ENCODE assay signal across 20 cellular contexts in genomic region chr12:15206831-15207394, GRCh38. TPM values are rescaled to one million over a fixed set of nuclear protein-coding genes. Genes with fewer than 3 reads are reported as not detected.
A peak's percentile ranks its signal among the peaks of the same experiment; 100 is the strongest.
DNase-seq lines count a peak whose midpoint lies in the region; FAIRE-seq and TF ChIP-seq lines count a peak whose summit lies in the region.
"Had no signal": no experiment of that assay in that cellular context is flagged by ENCODE, and none has a peak within 500 bp of the region (broad histone marks: within the 10 kb centered on the region; RNA-seq: fewer than 3 reads in every experiment).

No MANE protein-coding gene starts in this region.

- H3K36me3 ChIP-seq in endodermal cell (ENCODE audit: control insufficient read depth, insufficient read depth, low read length) (no peaks in the 10 kb centered on the region), ovary (no peaks in the 10 kb centered on the region), transverse colon (no peaks in the 10 kb centered on the region), small intestine (ENCODE audit: control insufficient read depth in 2 of 2, insufficient read depth in 2 of 2, low read length in 2 of 2) (no peaks in the 10 kb centered on the region)
- H3K36me3 ChIP-seq: pancreas had no signal

- H3K9me3 ChIP-seq in endodermal cell (ENCODE audit: control insufficient read depth, low read length) (no peaks in the 10 kb centered on the region), ovary (no peaks in the 10 kb centered on the region), transverse colon (no peaks in the 10 kb centered on the region), small intestine (ENCODE audit: control insufficient read depth, low read depth) (no peaks in the 10 kb centered on the region)
- H3K9me3 ChIP-seq: pancreas had no signal

- no peaks in the 10 kb centered on the region for H3K27me3 ChIP-seq in endodermal cell (ENCODE audit: control insufficient read depth, insufficient read depth, low read length, poor library complexity, severe bottlenecking)
- no peaks in the 10 kb centered on the region for H3K27me3 ChIP-seq in ovary
- H3K27me3 ChIP-seq in transverse colon: no peaks in the 10 kb centered on the region
- H3K27me3 ChIP-seq in small intestine (ENCODE audit: control insufficient read depth in 2 of 2, insufficient read depth in 2 of 2, low read length in 2 of 2): no peaks in the 10 kb centered on the region
- H3K27me3 ChIP-seq: pancreas had no signal

- TF ChIP-seq EP300 in ovary (IDR thresholded peaks at IDR 0.05): no peak
- TF ChIP-seq EP300 in transverse colon (IDR thresholded peaks at IDR 0.05; ENCODE audit: low read depth): no peak

- peak overlapping the region; percentile 23 for H3K27ac Mint-ChIP-seq in endodermal cell
- H3K27ac Mint-ChIP-seq: activated naive CD4-positive, alpha-beta T cell treated with anti-CD3 and anti-CD28 coated beads for 36 hours; natural killer cell treated with Interleukin-12 subunit alpha and Interleukin-12 subunit beta and Interleukin-15 and Interleukin-18, amount 100 ng/mL, for 72 hours; T-helper 17 cell had no signal

- no peak overlapping the region for H3K27ac ChIP-seq in endodermal cell (ENCODE audit: low read depth, low read length)
- peak overlapping the region; percentile 39 to 50 for H3K27ac ChIP-seq in ovary
- peak overlapping the region; percentile 32 to 75 (median 60) for H3K27ac ChIP-seq in transverse colon
- peak overlapping the region in 1 of 2 donors; percentile 34 for H3K27ac ChIP-seq in small intestine (ENCODE audit: low read depth in 1 of 2, low read length in 1 of 2)
- H3K27ac ChIP-seq: pancreas had no signal

- H3K9me3 Mint-ChIP-seq in endodermal cell: peaks cover 5% of the 10 kb centered on the region
- H3K9me3 Mint-ChIP-seq: activated naive CD4-positive, alpha-beta T cell treated with anti-CD3 and anti-CD28 coated beads for 36 hours; activated T-cell treated with anti-CD3 and anti-CD28 coated beads, Interleukin-2, amount 50 U/mL, for 4 hours; natural killer cell treated with Interleukin-12 subunit alpha and Interleukin-12 subunit beta and Interleukin-15 and Interleukin-18, amount 100 ng/mL, for 72 hours had no signal

- no peak overlapping the region for H3K4me3 ChIP-seq in endodermal cell (ENCODE audit: low read length)
- no peak overlapping the region for H3K4me3 ChIP-seq in ovary
- no peak overlapping the region for H3K4me3 ChIP-seq in transverse colon
- no peak overlapping the region for H3K4me3 ChIP-seq in small intestine (ENCODE audit: low read depth in 1 of 2, low read length in 2 of 2)
- H3K4me3 ChIP-seq: pancreas had no signal

- H3K4me3 Mint-ChIP-seq in endodermal cell: no peak overlapping the region
- H3K4me3 Mint-ChIP-seq: activated naive CD4-positive, alpha-beta T cell treated with anti-CD3 and anti-CD28 coated beads for 36 hours; activated T-cell treated with anti-CD3 and anti-CD28 coated beads, Interleukin-2, amount 50 U/mL, for 4 hours; natural killer cell treated with Interleukin-12 subunit alpha and Interleukin-12 subunit beta and Interleukin-15 and Interleukin-18, amount 100 ng/mL, for 72 hours; T-helper 17 cell had no signal

- peaks cover 12% of the 10 kb centered on the region for H3K4me1 Mint-ChIP-seq in endodermal cell
- H3K4me1 Mint-ChIP-seq: T-helper 17 cell had no signal

- no peak for FAIRE-seq in small intestine (lab: Jason Lieb, UNC)
- FAIRE-seq: pancreas had no signal

- no peak overlapping the region for H3K9ac ChIP-seq in endodermal cell (ENCODE audit: extremely low read depth, low read length, poor library complexity, severe bottlenecking)

- TF ChIP-seq CTCF in endodermal cell (conservative IDR thresholded peaks at IDR 0.05): no peak
- TF ChIP-seq CTCF in ovary (IDR thresholded peaks at IDR 0.05): no peak
- no peak for TF ChIP-seq CTCF in transverse colon (IDR thresholded peaks at IDR 0.05)

- TF ChIP-seq POLR2A in ovary (IDR thresholded peaks at IDR 0.05) (no peak), transverse colon (IDR thresholded peaks at IDR 0.05) (no peak)

- H3K4me1 ChIP-seq in endodermal cell (ENCODE audit: control insufficient read depth, insufficient read depth, low read length) (no peaks in the 10 kb centered on the region), ovary (ENCODE audit: insufficient read depth) (peaks cover 2% of the 10 kb centered on the region), transverse colon (peaks cover 0 to 25% (median 5%) of the 10 kb centered on the region in 4 donors), small intestine (ENCODE audit: control insufficient read depth in 2 of 2, insufficient read depth in 1 of 2, low read depth in 1 of 2, low read length in 1 of 2) (no peaks in the 10 kb centered on the region)
- H3K4me1 ChIP-seq: pancreas had no signal

- WGBS in endodermal cell (ENCODE audit: insufficient coverage in 1 of 2, insufficient read length in 1 of 2), 2 experiments: 80 to 90% methylated on average over 2 to 3 of the region's 4 CpGs
- WGBS in ovary, 3 donors: 43 to 69% (median 58%) methylated on average over 4 of the region's 4 CpGs
- WGBS in transverse colon (ENCODE audit: low coverage in 1 of 2), 2 donors: 72 to 73% methylated on average over 4 of the region's 4 CpGs
- 58 to 77% (median 71%) methylated on average over 4 of the region's 4 CpGs for WGBS in small intestine, 3 donors

- H3K27me3 Mint-ChIP-seq in endodermal cell (ENCODE audit: insufficient read depth): no peaks in the 10 kb centered on the region

- DNase-seq in NCI-H1092 treated with DMSO at 0.1 percent for 48 hours (lab: John Stamatoyannopoulos, UW): peak; percentile 26
- DNase-seq in NCI-H1092 (lab: John Stamatoyannopoulos, UW): no peak
- DNase-seq in endodermal cell: no peak
- DNase-seq in ovary: no peak
- DNase-seq in transverse colon: no peak
- no peak for DNase-seq in AG08396 (ENCODE audit: low spot score)
- DNase-seq in ureter (ENCODE audit: low spot score): no peak
- no peak for DNase-seq in small intestine
- DNase-seq: 8988T; activated CD4-positive, alpha-beta T cell treated with anti-CD3 and anti-CD28 coated beads for 4 hours; activated naive CD4-positive, alpha-beta T cell treated with anti-CD3 and anti-CD28 coated beads for 36 hours; activated T-cell treated with anti-CD3 and anti-CD28 coated beads, Interleukin-2, amount 50 U/mL, for 4 hours; aorta; effector CD8-positive, alpha-beta T cell; KG1; NCI-H2081; pancreas; T-helper 17 cell had no signal

- in situ Hi-C loops in transverse colon (cut with MboI; ENCODE audit: low pct_ligation_motif_present in 1 of 4, low pct_unique_long_range_greater_than_20kb in 1 of 4, low sequenced_read_pairs in 3 of 4): no loop called here

- intact Hi-C loops in ovary (cut with DNase I): loop anchor here in 1 of 4 donors (5.0 kb wide), 1 partner anchor 45 kb away; no protein-coding TSS in a partner anchor
- intact Hi-C loops in transverse colon (cut with DNase I; ENCODE audit: low total_unique reads): no loop called here

- H3K36me3 Mint-ChIP-seq in endodermal cell (ENCODE audit: low read depth): no peaks in the 10 kb centered on the region
- H3K36me3 Mint-ChIP-seq: natural killer cell treated with Interleukin-12 subunit alpha and Interleukin-12 subunit beta and Interleukin-15 and Interleukin-18, amount 100 ng/mL, for 72 hours had no signal

RNA-seq across cellular contexts. Expression of gene RERG, which starts 14.3 kb away (rescaled TPM):
- 1 to 10 TPM in 1 of 2 donors, under 1 TPM in 1; 0.42 to 1.4 TPM for total RNA-seq in endodermal cell
- 3.1 TPM for polyA plus RNA-seq in endodermal cell (2013, experiment 1 of 2)
- 2.9 TPM for polyA plus RNA-seq in endodermal cell (2013, experiment 2 of 2)
- 10 to 100 TPM; 12.9 to 87.2 (median 36.7) TPM for total RNA-seq in ovary
- polyA plus RNA-seq in ovary: 10 to 100 TPM; 14.2 to 96.8 TPM
- total RNA-seq in transverse colon: 10 to 100 TPM in 2 of 4 donors, 1 to 10 TPM in 2; 3.6 to 12.6 (median 8.6) TPM
- total RNA-seq in ureter: 22.2 TPM
- polyA plus RNA-seq in small intestine: 1 to 10 TPM in 2 of 3 donors, under 1 TPM in 1; 0.45 to 4.9 (median 1.1) TPM
- total RNA-seq: activated CD8-positive, alpha-beta memory T cell treated with anti-CD3 and anti-CD28 coated beads for 36 hours; activated naive CD4-positive, alpha-beta T cell treated with anti-CD3 and anti-CD28 coated beads for 36 hours; natural killer cell treated with Interleukin-12 subunit alpha and Interleukin-12 subunit beta and Interleukin-15 and Interleukin-18, amount 100 ng/mL, for 72 hours; T-helper 17 cell had no signal
